Comparison of ENCODE assay signal across 14 cellular contexts in genomic region chr10:1061930-1062769, GRCh38. TPM values are rescaled to one million over a fixed set of nuclear protein-coding genes. Genes with fewer than 3 reads are reported as not detected.
DNase-seq lines count a peak whose midpoint lies in the region; ATAC-seq, FAIRE-seq and TF ChIP-seq lines count a peak whose summit lies in the region.
"Had no signal": no experiment of that assay in that cellular context is flagged by ENCODE, and none has a peak within 500 bp of the region (broad histone marks: within the 10 kb centered on the region; RNA-seq: fewer than 3 reads in every experiment).

No MANE protein-coding gene starts in this region.

- peak overlapping the region; percentile 80 for H3K27ac Mint-ChIP-seq in activated T-helper 1 cell treated with anti-CD3 and anti-CD28 coated beads, Interleukin-12 subunit alpha, Interleukin-12 subunit beta, Interleukin-2, Interleukin-4 antibody, amounts not matched to agents 30 ng/mL and 10 ng/mL and 1 ng/mL, durations not matched to agents 14 hours and 24 hours and 36 hours
- peak overlapping the region; percentile 64 to 92 for H3K27ac Mint-ChIP-seq in stimulated activated naive CD8-positive, alpha-beta T cell treated with anti-CD3 and anti-CD28 coated beads, Interleukin-15, amount 100 ng/mL, for 72 hours

- no peaks in the 10 kb centered on the region for H4K20me1 ChIP-seq in HepG2 (ENCODE audit: insufficient read depth, low read length)

- no peak for TF ChIP-seq RAD21 in liver (IDR thresholded peaks at IDR 0.05)
- no peak for TF ChIP-seq RAD21 in HepG2 (CRISPR knock-in tag; IDR thresholded peaks at IDR 0.05)

- H3K4me3 ChIP-seq in liver (ENCODE audit: low read depth in 1 of 3, low read length in 3 of 3) (no peak overlapping the region), HepG2 (replicated peaks in 1 of 3; ENCODE audit: insufficient read depth in 1 of 3, low read depth in 2 of 3, low read length in 3 of 3) (no peak overlapping the region), fibroblast of the aortic adventitia (ENCODE audit: low read depth, low read length) (no peak overlapping the region)
- H3K4me3 ChIP-seq: left lung had no signal

- H3K9me3 ChIP-seq in liver (ENCODE audit: control insufficient read depth in 4 of 4, low read length in 3 of 4): no peaks in the 10 kb centered on the region
- H3K9me3 ChIP-seq in HepG2 (ENCODE audit: low read length): no peaks in the 10 kb centered on the region
- H3K9me3 ChIP-seq: left lung had no signal

- no TSS peak for BruUV-seq in HepG2 (replicated peaks; lab: Mats Ljungman, UMichigan)

- TF ChIP-seq EP300 in HepG2 (IDR thresholded peaks at IDR 0.05; ENCODE audit: low read depth in 2 of 2, low read length in 2 of 2): no peak
- no peak for TF ChIP-seq EP300 in HepG2 (CRISPR knock-in tag; IDR thresholded peaks at IDR 0.05; ENCODE audit: borderline replicate concordance)

- H2AFZ ChIP-seq in HepG2 (ENCODE audit: low read length): no peak overlapping the region

- TF ChIP-seq POLR2A in HepG2 (IDR thresholded peaks at IDR 0.05; ENCODE audit: insufficient read depth in 1 of 2, low read depth in 2 of 2, low read length in 2 of 2): no peak

- CTCF ChIA-PET in HepG2 (lab: Yijun Ruan, JAX; ENCODE audit: low intra/inter-chr PET ratio, low total read pairs): no interaction called here

- no peak overlapping the region for H3K27ac ChIP-seq in liver (ENCODE audit: low read depth in 1 of 2, low read length in 2 of 2)
- no peak overlapping the region for H3K27ac ChIP-seq in HepG2 (ENCODE audit: extremely low read length, insufficient read depth, low read length)

- H3K36me3 ChIP-seq in liver (ENCODE audit: control insufficient read depth in 4 of 4, insufficient read depth in 3 of 4, low read depth in 1 of 4, low read length in 3 of 4) (peaks cover 0 to 3% (median 0%) of the 10 kb centered on the region in 4 donors), HepG2 (replicated peaks in 1 of 2; ENCODE audit: control insufficient read depth in 1 of 2, insufficient read depth in 2 of 2, low read length in 2 of 2) (peaks cover 0 to 7% of the 10 kb centered on the region in 2 experiments; a peak in 2 of 5 replicates)

- TF ChIP-seq CTCF in liver (IDR thresholded peaks at IDR 0.05; ENCODE audit: low read depth, low read length, missing input control) (no peak), HepG2 (CRISPR knock-in tag; IDR thresholded peaks at IDR 0.05) (no peak), fibroblast of the aortic adventitia (IDR thresholded peaks at IDR 0.05; ENCODE audit: insufficient read depth, low read length) (no peak)

- H3K27me3 ChIP-seq in liver (ENCODE audit: control insufficient read depth in 4 of 4, insufficient read depth in 4 of 4, low read length in 3 of 4): no peaks in the 10 kb centered on the region
- no peaks in the 10 kb centered on the region for H3K27me3 ChIP-seq in HepG2 (ENCODE audit: control insufficient read depth in 1 of 2, insufficient read depth in 2 of 2, low read length in 2 of 2)
- H3K27me3 ChIP-seq: left lung had no signal

- H3K27me3 Mint-ChIP-seq in activated T-helper 1 cell treated with anti-CD3 and anti-CD28 coated beads, Interleukin-12 subunit alpha, Interleukin-12 subunit beta, Interleukin-2, Interleukin-4 antibody, amounts not matched to agents 30 ng/mL and 10 ng/mL and 1 ng/mL, durations not matched to agents 14 hours and 24 hours and 36 hours (ENCODE audit: insufficient read depth): no peaks in the 10 kb centered on the region
- no peaks in the 10 kb centered on the region for H3K27me3 Mint-ChIP-seq in stimulated activated naive CD8-positive, alpha-beta T cell treated with anti-CD3 and anti-CD28 coated beads, Interleukin-15, amount 100 ng/mL, for 72 hours

- 89% methylated on average over 7 of the region's 7 CpGs for WGBS in liver
- 95% methylated on average over 7 of the region's 7 CpGs for WGBS in HepG2 (ENCODE audit: low lambda C conversion rate)

- ATAC-seq in HepG2 (no peak), HG02763 (IDR thresholded peaks at IDR 0.05; ENCODE audit: unreplicated experiment) (no peak), GM21528 (IDR thresholded peaks at IDR 0.05; ENCODE audit: low FRiP score, unreplicated experiment) (no peak)
- ATAC-seq in stimulated activated naive CD8-positive, alpha-beta T cell treated with anti-CD3 and anti-CD28 coated beads, Interleukin-15, amount 100 ng/mL, for 72 hours: no peak
- ATAC-seq: left lung had no signal

- H3K79me2 ChIP-seq in HepG2 (ENCODE audit: insufficient read depth, low read length): peaks cover 46% of the 10 kb centered on the region

- FAIRE-seq in HepG2 (lab: Jason Lieb, UNC): no peak

- no peak overlapping the region for H3K4me2 ChIP-seq in HepG2 (ENCODE audit: low read depth, low read length)

- in situ Hi-C loops in HepG2 (cut with HindIII; ENCODE audit: extremely low pct_ligation_motif_present, low pct_unique_long_range_greater_than_20kb): no loop called here

- POLR2A ChIA-PET in HepG2 (lab: Yijun Ruan, JAX): no interaction called here

- H3K4me1 Mint-ChIP-seq in activated T-helper 1 cell treated with anti-CD3 and anti-CD28 coated beads, Interleukin-12 subunit alpha, Interleukin-12 subunit beta, Interleukin-2, Interleukin-4 antibody, amounts not matched to agents 30 ng/mL and 10 ng/mL and 1 ng/mL, durations not matched to agents 14 hours and 24 hours and 36 hours (ENCODE audit: low read depth): peaks cover 75% of the 10 kb centered on the region
- H3K4me1 Mint-ChIP-seq in stimulated activated naive CD8-positive, alpha-beta T cell treated with anti-CD3 and anti-CD28 coated beads, Interleukin-15, amount 100 ng/mL, for 72 hours: peaks cover 90% of the 10 kb centered on the region

- H3K4me3 Mint-ChIP-seq in activated T-helper 1 cell treated with anti-CD3 and anti-CD28 coated beads, Interleukin-12 subunit alpha, Interleukin-12 subunit beta, Interleukin-2, Interleukin-4 antibody, amounts not matched to agents 30 ng/mL and 10 ng/mL and 1 ng/mL, durations not matched to agents 14 hours and 24 hours and 36 hours: peak overlapping the region; percentile 59
- peak overlapping the region; percentile 81 to 82 for H3K4me3 Mint-ChIP-seq in stimulated activated naive CD8-positive, alpha-beta T cell treated with anti-CD3 and anti-CD28 coated beads, Interleukin-15, amount 100 ng/mL, for 72 hours

- H3K9me3 Mint-ChIP-seq in activated T-helper 1 cell treated with anti-CD3 and anti-CD28 coated beads, Interleukin-12 subunit alpha, Interleukin-12 subunit beta, Interleukin-2, Interleukin-4 antibody, amounts not matched to agents 30 ng/mL and 10 ng/mL and 1 ng/mL, durations not matched to agents 14 hours and 24 hours and 36 hours: no peaks in the 10 kb centered on the region
- no peaks in the 10 kb centered on the region for H3K9me3 Mint-ChIP-seq in stimulated activated naive CD8-positive, alpha-beta T cell treated with anti-CD3 and anti-CD28 coated beads, Interleukin-15, amount 100 ng/mL, for 72 hours

- H3K9ac ChIP-seq in liver (ENCODE audit: low read depth in 1 of 2, low read length in 2 of 2) (no peak overlapping the region), HepG2 (ENCODE audit: insufficient read depth, low read depth, low read length) (no peak overlapping the region)

- intact Hi-C loops in HepG2 (cut with micrococcal nuclease; ENCODE audit: unreplicated experiment): no loop called here
- intact Hi-C loops in activated T-helper 1 cell treated with anti-CD3 and anti-CD28 coated beads, Interleukin-12 subunit alpha, Interleukin-12 subunit beta, Interleukin-2, Interleukin-4 antibody, amounts not matched to agents 30 ng/mL and 10 ng/mL and 1 ng/mL, durations not matched to agents 14 hours and 24 hours and 36 hours (cut with micrococcal nuclease): loop anchor here (1.0 kb wide), 1 partner anchor 9 kb away; no protein-coding TSS in a partner anchor

- DNase-seq in HepG2 (ENCODE audit: low spot score) (no peak), fibroblast of the aortic adventitia (ENCODE audit: low read depth) (peak; percentile 56), Ammon's horn (ENCODE audit: low spot score) (no peak)
- no peak for DNase-seq in activated T-helper 1 cell treated with anti-CD3 and anti-CD28 coated beads, Interleukin-12 subunit alpha, Interleukin-12 subunit beta, Interleukin-2, Interleukin-4 antibody, amounts not matched to agents 30 ng/mL and 10 ng/mL and 1 ng/mL, durations not matched to agents 14 hours and 24 hours and 36 hours (ENCODE audit: low spot score)
- no peak for DNase-seq in stimulated activated naive CD8-positive, alpha-beta T cell treated with anti-CD3 and anti-CD28 coated beads, Interleukin-15, amount 100 ng/mL, for 72 hours
- DNase-seq: glutamatergic neuron; left lung; NCI-H1105 treated with DMSO at 0.1 percent for 48 hours; NCI-H526 treated with DMSO at 0.1 percent for 48 hours; stimulated activated CD4-positive, alpha-beta T cell treated with anti-CD3 and anti-CD28 coated beads, Interleukin-4, amount 100 ng/mL, for 24 hours had no signal

- H3K4me1 ChIP-seq in liver (ENCODE audit: control insufficient read depth in 4 of 4, insufficient read depth in 4 of 4, low read length in 3 of 4) (peaks cover 10 to 21% (median 10%) of the 10 kb centered on the region in 4 donors), HepG2 (ENCODE audit: insufficient read depth, low read length) (peaks cover 15% of the 10 kb centered on the region)

- H3K36me3 Mint-ChIP-seq in activated T-helper 1 cell treated with anti-CD3 and anti-CD28 coated beads, Interleukin-12 subunit alpha, Interleukin-12 subunit beta, Interleukin-2, Interleukin-4 antibody, amounts not matched to agents 30 ng/mL and 10 ng/mL and 1 ng/mL, durations not matched to agents 14 hours and 24 hours and 36 hours (ENCODE audit: low read depth): peaks cover 28% of the 10 kb centered on the region

RNA-seq across cellular contexts. Expression of gene WDR37, which starts 6.0 kb away (rescaled TPM):
- 10 to 100 TPM in 1 of 2 donors, 1 to 10 TPM in 1; 6.9 to 12.1 TPM for total RNA-seq in liver
- polyA plus RNA-seq in liver: 1 to 10 TPM; 3.6 to 4.3 TPM
- total RNA-seq in HepG2 (2016; rRNA removed; fragmentation: Illumina TruSeq; extraction: Trizol): 5.4 and 5.9 TPM in 2 replicates
- 14.4 and 16.4 TPM in 2 replicates for total RNA-seq in HepG2 (2016; cell fraction: cytosol; rRNA removed; fragmentation: Illumina TruSeq; extraction: Trizol; ENCODE audit: low read depth)
- 4.7 and 6.1 TPM in 2 replicates for total RNA-seq in HepG2 (2016; cell fraction: insoluble cytoplasmic fraction; rRNA removed; fragmentation: Illumina TruSeq; extraction: Trizol)
- 8.1 and 8.5 TPM in 2 replicates for total RNA-seq in HepG2 (2016; cell fraction: membrane; rRNA removed; fragmentation: Illumina TruSeq; extraction: Trizol)
- total RNA-seq in HepG2 (2016; cell fraction: nucleus; rRNA removed; fragmentation: Illumina TruSeq; extraction: Trizol): 7.7 and 7.8 TPM in 2 replicates
- 7.5 and 8.6 TPM in 2 replicates for polyA plus RNA-seq in HepG2 (2011; rRNA removed)
- 5.3 TPM in 2 replicates for polyA plus RNA-seq in HepG2 (2011; cell fraction: cytosol; rRNA removed)
- 19.8 and 22.5 TPM in 2 replicates for polyA plus RNA-seq in HepG2 (2011; cell fraction: nucleus; rRNA removed)
- 6.1 and 6.9 TPM in 2 replicates for polyA plus RNA-seq in HepG2 (2012)
- 0.37 and 0.41 TPM in 2 replicates for polyA plus RNA-seq in HepG2 (2016; cell fraction: cytosol; fragmentation: Illumina TruSeq; extraction: Trizol; ENCODE audit: low read depth)
- polyA plus RNA-seq in HepG2 (2016; cell fraction: insoluble cytoplasmic fraction; fragmentation: Illumina TruSeq; extraction: Trizol; ENCODE audit: low read depth): 4.6 and 5.8 TPM in 2 replicates
- polyA plus RNA-seq in HepG2 (2016; cell fraction: membrane; fragmentation: Illumina TruSeq; extraction: Trizol; ENCODE audit: low read depth): 1.1 and 1.2 TPM in 2 replicates
- 16.0 TPM in 2 replicates for polyA plus RNA-seq in HepG2 (2016; cell fraction: nucleus; fragmentation: Illumina TruSeq; extraction: Trizol; ENCODE audit: insufficient read depth, low read depth)
- 39.9 and 41.7 TPM in 2 replicates for polyA minus RNA-seq in HepG2 (2011; rRNA and poly(A)+ RNA removed; ENCODE audit: low replicate concordance)
- polyA minus RNA-seq in HepG2 (2011; cell fraction: cytosol; rRNA and poly(A)+ RNA removed): 7.3 and 13.4 TPM in 2 replicates
- 16.2 and 17.1 TPM in 2 replicates for polyA minus RNA-seq in HepG2 (2011; cell fraction: nucleus; rRNA and poly(A)+ RNA removed)
- total RNA-seq in activated T-helper 1 cell treated with anti-CD3 and anti-CD28 coated beads, Interleukin-12 subunit alpha, Interleukin-12 subunit beta, Interleukin-2, Interleukin-4 antibody, amounts not matched to agents 30 ng/mL and 10 ng/mL and 1 ng/mL, durations not matched to agents 14 hours and 24 hours and 36 hours: 19.9 and 21.1 TPM in 2 replicates
- total RNA-seq in fibroblast of the aortic adventitia (ENCODE audit: low replicate concordance): 14.4 and 17.0 TPM in 2 replicates

RNA-seq across cellular contexts. Expression of gene IDI1, which starts 13.2 kb away (rescaled TPM):
- 100 to 1,000 TPM; 137 to 264 TPM for total RNA-seq in liver
- 10 to 100 TPM; 78.8 to 80.5 TPM for polyA plus RNA-seq in liver
- total RNA-seq in HepG2 (2016; rRNA removed; fragmentation: Illumina TruSeq; extraction: Trizol): 145 and 247 TPM in 2 replicates
- total RNA-seq in HepG2 (2016; cell fraction: cytosol; rRNA removed; fragmentation: Illumina TruSeq; extraction: Trizol; ENCODE audit: low read depth): 30.6 and 36.4 TPM in 2 replicates
- 151 and 249 TPM in 2 replicates for total RNA-seq in HepG2 (2016; cell fraction: insoluble cytoplasmic fraction; rRNA removed; fragmentation: Illumina TruSeq; extraction: Trizol)
- total RNA-seq in HepG2 (2016; cell fraction: membrane; rRNA removed; fragmentation: Illumina TruSeq; extraction: Trizol): 51.4 and 56.7 TPM in 2 replicates
- total RNA-seq in HepG2 (2016; cell fraction: nucleus; rRNA removed; fragmentation: Illumina TruSeq; extraction: Trizol): 95.7 and 98.8 TPM in 2 replicates
- 44.4 and 56.6 TPM in 2 replicates for polyA plus RNA-seq in HepG2 (2011; rRNA removed)
- 17.6 and 37.3 TPM in 2 replicates for polyA plus RNA-seq in HepG2 (2011; cell fraction: cytosol; rRNA removed)
- 43.0 and 68.2 TPM in 2 replicates for polyA plus RNA-seq in HepG2 (2011; cell fraction: nucleus; rRNA removed)
- polyA plus RNA-seq in HepG2 (2012): 95.0 and 101 TPM in 2 replicates
- 11.6 and 13.1 TPM in 2 replicates for polyA plus RNA-seq in HepG2 (2016; cell fraction: cytosol; fragmentation: Illumina TruSeq; extraction: Trizol; ENCODE audit: low read depth)
- polyA plus RNA-seq in HepG2 (2016; cell fraction: insoluble cytoplasmic fraction; fragmentation: Illumina TruSeq; extraction: Trizol; ENCODE audit: low read depth): 253 and 286 TPM in 2 replicates
- 34.8 and 35.9 TPM in 2 replicates for polyA plus RNA-seq in HepG2 (2016; cell fraction: membrane; fragmentation: Illumina TruSeq; extraction: Trizol; ENCODE audit: low read depth)
- polyA plus RNA-seq in HepG2 (2016; cell fraction: nucleus; fragmentation: Illumina TruSeq; extraction: Trizol; ENCODE audit: insufficient read depth, low read depth): 142 and 155 TPM in 2 replicates
- polyA minus RNA-seq in HepG2 (2011; rRNA and poly(A)+ RNA removed; ENCODE audit: low replicate concordance): 13.6 and 22.4 TPM in 2 replicates
- 13.5 and 22.8 TPM in 2 replicates for polyA minus RNA-seq in HepG2 (2011; cell fraction: cytosol; rRNA and poly(A)+ RNA removed)
- polyA minus RNA-seq in HepG2 (2011; cell fraction: nucleus; rRNA and poly(A)+ RNA removed): 43.5 and 60.7 TPM in 2 replicates
- total RNA-seq in activated T-helper 1 cell treated with anti-CD3 and anti-CD28 coated beads, Interleukin-12 subunit alpha, Interleukin-12 subunit beta, Interleukin-2, Interleukin-4 antibody, amounts not matched to agents 30 ng/mL and 10 ng/mL and 1 ng/mL, durations not matched to agents 14 hours and 24 hours and 36 hours: 76.0 and 78.9 TPM in 2 replicates
- total RNA-seq in fibroblast of the aortic adventitia (ENCODE audit: low replicate concordance): 48.1 and 67.4 TPM in 2 replicates

RNA-seq across cellular contexts. Expression of gene IDI2, which starts 36.5 kb away (rescaled TPM):
- total RNA-seq in liver (not detected), HepG2 (2016; rRNA removed; fragmentation: Illumina TruSeq; extraction: Trizol) (not detected in 2 replicates), fibroblast of the aortic adventitia (ENCODE audit: low replicate concordance) (not detected in 2 replicates)
- polyA plus RNA-seq in liver (not detected), HepG2 (2011; rRNA removed) (not detected in 2 replicates)
- not detected in 2 replicates for total RNA-seq in HepG2 (2016; cell fraction: cytosol; rRNA removed; fragmentation: Illumina TruSeq; extraction: Trizol; ENCODE audit: low read depth)
- not detected in 2 replicates for total RNA-seq in HepG2 (2016; cell fraction: insoluble cytoplasmic fraction; rRNA removed; fragmentation: Illumina TruSeq; extraction: Trizol)
- total RNA-seq in HepG2 (2016; cell fraction: membrane; rRNA removed; fragmentation: Illumina TruSeq; extraction: Trizol): not detected in 2 replicates
- total RNA-seq in HepG2 (2016; cell fraction: nucleus; rRNA removed; fragmentation: Illumina TruSeq; extraction: Trizol): not detected in 2 replicates
- polyA plus RNA-seq in HepG2 (2011; cell fraction: cytosol; rRNA removed): not detected in 2 replicates
- polyA plus RNA-seq in HepG2 (2011; cell fraction: nucleus; rRNA removed): not detected in 2 replicates
- polyA plus RNA-seq in HepG2 (2012): not detected in 2 replicates
- polyA plus RNA-seq in HepG2 (2016; cell fraction: cytosol; fragmentation: Illumina TruSeq; extraction: Trizol; ENCODE audit: low read depth): not detected in 2 replicates
- polyA plus RNA-seq in HepG2 (2016; cell fraction: insoluble cytoplasmic fraction; fragmentation: Illumina TruSeq; extraction: Trizol; ENCODE audit: low read depth): not detected in 2 replicates
- not detected in 2 replicates for polyA plus RNA-seq in HepG2 (2016; cell fraction: membrane; fragmentation: Illumina TruSeq; extraction: Trizol; ENCODE audit: low read depth)
- polyA plus RNA-seq in HepG2 (2016; cell fraction: nucleus; fragmentation: Illumina TruSeq; extraction: Trizol; ENCODE audit: insufficient read depth, low read depth): not detected in 2 replicates
- not detected in 2 replicates for polyA minus RNA-seq in HepG2 (2011; rRNA and poly(A)+ RNA removed; ENCODE audit: low replicate concordance)
- polyA minus RNA-seq in HepG2 (2011; cell fraction: cytosol; rRNA and poly(A)+ RNA removed): not detected in 2 replicates
- polyA minus RNA-seq in HepG2 (2011; cell fraction: nucleus; rRNA and poly(A)+ RNA removed): not detected in 2 replicates
- total RNA-seq in activated T-helper 1 cell treated with anti-CD3 and anti-CD28 coated beads, Interleukin-12 subunit alpha, Interleukin-12 subunit beta, Interleukin-2, Interleukin-4 antibody, amounts not matched to agents 30 ng/mL and 10 ng/mL and 1 ng/mL, durations not matched to agents 14 hours and 24 hours and 36 hours: not detected in 2 replicates
- total RNA-seq: left lung, osteocyte had no signal
